ENCODE assay signal across 34 cellular contexts in the genomic region with DNA sequence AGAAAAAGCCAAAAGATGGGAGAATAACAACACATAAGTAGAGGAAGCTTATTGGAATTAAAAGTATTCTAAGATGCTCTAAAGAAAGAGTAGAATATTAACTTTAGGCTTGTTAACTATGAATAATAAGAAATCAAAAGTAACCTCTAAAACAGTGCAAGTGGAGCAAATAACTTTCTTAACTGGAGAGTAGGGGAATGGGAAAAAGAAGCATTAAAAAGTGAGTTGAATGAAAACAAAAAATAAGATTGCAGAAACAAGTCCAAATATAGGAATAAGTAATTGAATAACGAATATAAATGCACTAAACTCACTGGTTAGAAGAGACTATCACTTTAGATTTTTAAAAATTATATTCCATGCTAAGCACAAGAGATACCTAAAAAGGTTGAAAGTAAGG.
"Had no signal": no experiment of that assay in that cellular context is flagged by ENCODE, and none has a peak within 500 bp of the region (broad histone marks: within the 10 kb centered on the region; RNA-seq: fewer than 3 reads in every experiment).

No MANE protein-coding gene starts in this region.

- DNase-seq: Karpas-422, Kasumi-1, MG63, MM.1S, MV-4-11, NCI-H1048, NCI-H1092, NCI-H1092 treated with DMSO at 0.1 percent for 48 hours, NCI-H1105, NCI-H1105 treated with DMSO at 0.1 percent for 48 hours, NCI-H1417, NCI-H1417 treated with DMSO at 0.1 percent for 48 hours, NCI-H1436, NCI-H1436 treated with DMSO at 0.1 percent for 48 hours, NCI-H146, NCI-H1694, NCI-H1694 treated with DMSO at 0.1 percent for 48 hours, NCI-H187, NCI-H187 treated with DMSO at 0.1 percent for 48 hours, NCI-H1930, NCI-H2029, NCI-H2029 treated with DMSO at 0.1 percent for 48 hours, NCI-H2081, NCI-H2081 treated with DMSO at 0.1 percent for 48 hours, NCI-H2107, NCI-H2171, NCI-H2171 treated with DMSO at 0.1 percent for 48 hours, NCI-H2227 treated with DMSO at 0.1 percent for 48 hours, NCI-H226, NCI-H345, NCI-H446, NCI-H446 treated with DMSO at 0.1 percent for 48 hours, NCI-H510A, NCI-H510A treated with DMSO at 0.1 percent for 48 hours had no signal

- H3K36me3 ChIP-seq: MG63 had no signal

- H3K4me3 ChIP-seq: MG63 had no signal
